In genomic region chr12:64181504-64182291, GRCh38 we compare ENCODE assay signal across 8 cellular contexts. TPM values are rescaled to one million over a fixed set of nuclear protein-coding genes. Genes with fewer than 3 reads are reported as not detected.
A peak's percentile ranks its signal among the peaks of the same experiment; 100 is the strongest.
DNase-seq lines count a peak whose midpoint lies in the region; TF ChIP-seq lines count a peak whose summit lies in the region.

No MANE protein-coding gene starts in this region.

- no peaks in the 10 kb centered on the region for H3K36me3 Mint-ChIP-seq in activated T-helper 2 cell treated with anti-CD3 and anti-CD28 coated beads, Interferon-gamma antibody, Interleukin-2, Interleukin-4, amounts not matched to agents 10 μg/mL and 5 μg/mL and 100 μg/mL, durations not matched to agents 14 hours and 24 hours and 36 hours (ENCODE audit: low read depth)

- no peaks in the 10 kb centered on the region for H3K9me3 Mint-ChIP-seq in activated T-helper 2 cell treated with anti-CD3 and anti-CD28 coated beads, Interferon-gamma antibody, Interleukin-2, Interleukin-4, amounts not matched to agents 10 μg/mL and 5 μg/mL and 100 μg/mL, durations not matched to agents 14 hours and 24 hours and 36 hours

- TF ChIP-seq CTCF in GM12872 (IDR thresholded peaks at IDR 0.05; ENCODE audit: insufficient read depth, low read depth, low read length) (peak; percentile 38; the same call in 2 of the 3 replicates), coronary artery (IDR thresholded peaks at IDR 0.05) (no peak), uterus (IDR thresholded peaks at IDR 0.05) (peak; percentile 57 to 77 (median 72))

- H3K4me3 Mint-ChIP-seq in activated T-helper 2 cell treated with anti-CD3 and anti-CD28 coated beads, Interferon-gamma antibody, Interleukin-2, Interleukin-4, amounts not matched to agents 10 μg/mL and 5 μg/mL and 100 μg/mL, durations not matched to agents 14 hours and 24 hours and 36 hours (ENCODE audit: low read depth): no peak overlapping the region

- H3K27me3 ChIP-seq in uterus: no peaks in the 10 kb centered on the region

- no peaks in the 10 kb centered on the region for H3K4me1 ChIP-seq in uterus

- intact Hi-C loops in uterus (cut with DNase I; ENCODE audit: low total_unique reads): loop anchor here (2.0 kb wide), 1 partner anchor 337 kb away; the partner anchor contains the start of gene SRGAP1
- intact Hi-C loops in activated T-helper 2 cell treated with anti-CD3 and anti-CD28 coated beads, Interferon-gamma antibody, Interleukin-2, Interleukin-4, amounts not matched to agents 10 μg/mL and 5 μg/mL and 100 μg/mL, durations not matched to agents 14 hours and 24 hours and 36 hours (cut with micrococcal nuclease): no loop called here

- H3K9me3 ChIP-seq in uterus: no peaks in the 10 kb centered on the region

- no peaks in the 10 kb centered on the region for H3K27me3 Mint-ChIP-seq in activated T-helper 2 cell treated with anti-CD3 and anti-CD28 coated beads, Interferon-gamma antibody, Interleukin-2, Interleukin-4, amounts not matched to agents 10 μg/mL and 5 μg/mL and 100 μg/mL, durations not matched to agents 14 hours and 24 hours and 36 hours (ENCODE audit: low read depth)

- no peak for TF ChIP-seq POLR2A in uterus (IDR thresholded peaks at IDR 0.05)

- H3K4me1 Mint-ChIP-seq in activated T-helper 2 cell treated with anti-CD3 and anti-CD28 coated beads, Interferon-gamma antibody, Interleukin-2, Interleukin-4, amounts not matched to agents 10 μg/mL and 5 μg/mL and 100 μg/mL, durations not matched to agents 14 hours and 24 hours and 36 hours (ENCODE audit: low read depth): peaks cover under 1% of the 10 kb centered on the region

- H3K27ac Mint-ChIP-seq in activated T-helper 2 cell treated with anti-CD3 and anti-CD28 coated beads, Interferon-gamma antibody, Interleukin-2, Interleukin-4, amounts not matched to agents 10 μg/mL and 5 μg/mL and 100 μg/mL, durations not matched to agents 14 hours and 24 hours and 36 hours: no peak overlapping the region

- H3K36me3 ChIP-seq in uterus: no peaks in the 10 kb centered on the region

- DNase-seq in A172 (ENCODE audit: low spot score): peak; percentile 98
- peak; percentile 87 for DNase-seq in NCI-H460 (ENCODE audit: extremely low read depth, low read depth)
- no peak for DNase-seq in coronary artery (ENCODE audit: low spot score)
- peak; percentile 69 to 96 for DNase-seq in lung microvascular endothelial cell (ENCODE audit: low read depth in 2 of 2)
- peak; percentile 45 to 67 for DNase-seq in uterus
- DNase-seq in OCI-M2 (lab: John Stamatoyannopoulos, UW; ENCODE audit: unreplicated experiment): no peak
- no peak for DNase-seq in activated T-helper 2 cell treated with anti-CD3 and anti-CD28 coated beads, Interferon-gamma antibody, Interleukin-2, Interleukin-4, amounts not matched to agents 10 μg/mL and 5 μg/mL and 100 μg/mL, durations not matched to agents 14 hours and 24 hours and 36 hours (ENCODE audit: low spot score)

- H3K4me3 ChIP-seq in coronary artery (peak overlapping the region; percentile 47), uterus (no peak overlapping the region)

- peak overlapping the region; percentile 43 to 74 for H3K27ac ChIP-seq in coronary artery
- H3K27ac ChIP-seq in uterus: peak overlapping the region; percentile 54 to 62

RNA-seq across cellular contexts. Expression of gene KICS2, which starts 40.4 kb away (rescaled TPM):
- 5.9 and 7.8 TPM in 2 replicates for total RNA-seq in A172 (2014; rRNA removed; shearing (Covaris generic))
- total RNA-seq in NCI-H460 (2014; rRNA removed; shearing (Covaris generic)): 16.4 and 23.0 TPM in 2 replicates
- 11.4 and 15.4 TPM in 2 replicates for polyA plus RNA-seq in NCI-H460 (2014; cell fraction: nucleus; rRNA removed)
- total RNA-seq in lung microvascular endothelial cell: 3.3 and 4.0 TPM in 2 replicates
- total RNA-seq in uterus: 1 to 10 TPM in 3 of 4 donors, under 1 TPM in 1; 0.51 to 9.0 (median 6.6) TPM
- 15.3 and 16.6 TPM in 2 replicates for total RNA-seq in activated T-helper 2 cell treated with anti-CD3 and anti-CD28 coated beads, Interferon-gamma antibody, Interleukin-2, Interleukin-4, amounts not matched to agents 10 μg/mL and 5 μg/mL and 100 μg/mL, durations not matched to agents 14 hours and 24 hours and 36 hours

Comparison
In these comparisons a context has a peak if more than half of its experiments do, and no peak if none do; other contexts are left out.
1. DNase-seq: peak in A172 (single experiment), NCI-H460 (single experiment), lung microvascular endothelial cell (2 of 2) and uterus (2 of 2); none in coronary artery (single experiment), OCI-M2 (single experiment) and activated T-helper 2 cell treated with anti-CD3 and anti-CD28 coated beads, Interferon-gamma antibody, Interleukin-2, Interleukin-4, amounts not matched to agents 10 μg/mL and 5 μg/mL and 100 μg/mL, durations not matched to agents 14 hours and 24 hours and 36 hours (single experiment).